Comparison of ENCODE assay signal across 13 cellular contexts in genomic region chr5:149817539-149817938, GRCh38.
DNase-seq lines count a peak whose midpoint lies in the region; TF ChIP-seq lines count a peak whose summit lies in the region.
"Had no signal": no experiment of that assay in that cellular context is flagged by ENCODE, and none has a peak within 500 bp of the region (broad histone marks: within the 10 kb centered on the region; RNA-seq: fewer than 3 reads in every experiment).

No MANE protein-coding gene starts in this region.

- H3K36me3 ChIP-seq in BLaER1 = peaks cover 24% of the 10 kb centered on the region; the same call in 1 of the 2 replicates

- no peaks in the 10 kb centered on the region for H3K36me3 Mint-ChIP-seq in glutamatergic neuron (ENCODE audit: unreplicated experiment)

- H3K27me3 ChIP-seq in BLaER1 = no peaks in the 10 kb centered on the region

- TF ChIP-seq CTCF in AG10803 (conservative IDR thresholded peaks at IDR 0.05; ENCODE audit: low read length) = no peak
- TF ChIP-seq CTCF in HFF-Myc (IDR thresholded peaks at IDR 0.05; ENCODE audit: low read depth, low read length, missing control alignments) = no peak
- TF ChIP-seq CTCF in glutamatergic neuron (IDR thresholded peaks at IDR 0.05; ENCODE audit: partially characterized antibody, unreplicated experiment) = no peak

- no peak overlapping the region for H3K4me3 Mint-ChIP-seq in glutamatergic neuron (ENCODE audit: unreplicated experiment)
- H3K4me3 Mint-ChIP-seq: CD8-positive, alpha-beta T cell; GM23338 had no signal

- H3K4me3 ChIP-seq in AG10803 (ENCODE audit: low read length) = no peak overlapping the region
- no peak overlapping the region for H3K4me3 ChIP-seq in BLaER1
- no peak overlapping the region for H3K4me3 ChIP-seq in HFF-Myc (replicated peaks; ENCODE audit: low read depth, low read length)
- H3K4me3 ChIP-seq: GM23338 had no signal

- peaks cover 5% of the 10 kb centered on the region for H3K9me3 Mint-ChIP-seq in glutamatergic neuron (ENCODE audit: unreplicated experiment)
- H3K9me3 Mint-ChIP-seq: CD8-positive, alpha-beta T cell; GM23338 had no signal

- H3K4me2 ChIP-seq in BLaER1 = peak overlapping the region; percentile 51
- H3K4me2 ChIP-seq: GM23338 had no signal

- H3K9ac ChIP-seq in BLaER1 = no peak overlapping the region

- peaks cover 39% of the 10 kb centered on the region for H3K4me1 Mint-ChIP-seq in glutamatergic neuron (ENCODE audit: low read depth, unreplicated experiment)

- H3K27ac Mint-ChIP-seq in glutamatergic neuron (ENCODE audit: unreplicated experiment) = peak overlapping the region; percentile 60
- H3K27ac Mint-ChIP-seq: CD8-positive, alpha-beta T cell; GM23338 had no signal

- peaks cover 46% of the 10 kb centered on the region for H4K20me1 ChIP-seq in BLaER1

- peak; percentile 12 for DNase-seq in AG10803 (ENCODE audit: low read depth)
- peak; percentile 43 for DNase-seq in HFF-Myc (ENCODE audit: extremely low read depth, low read depth)
- DNase-seq in glutamatergic neuron = no peak
- DNase-seq in NCI-H2196 (lab: John Stamatoyannopoulos, UW; ENCODE audit: unreplicated experiment) = no peak
- no peak for DNase-seq in central memory CD4-positive, alpha-beta T cell
- no peak for DNase-seq in T-helper 1 cell
- DNase-seq: ACHN; AML-193; CD8-positive, alpha-beta T cell; HCEC 1CT; KG1 had no signal

- no peak overlapping the region for H3K27ac ChIP-seq in BLaER1

- peaks cover 14% of the 10 kb centered on the region for H3K4me1 ChIP-seq in BLaER1

- peaks cover 4% of the 10 kb centered on the region for H3K27me3 Mint-ChIP-seq in glutamatergic neuron (ENCODE audit: unreplicated experiment)

- H3K9me3 ChIP-seq in BLaER1 = 0 out of 2 replicates have a peak, but pooled peaks cover 5% of the 10 kb centered on the region

Comparison
In these comparisons a context has a peak if more than half of its experiments do, and no peak if none do; other contexts are left out.
1. DNase-seq: peak in AG10803 (single experiment) and HFF-Myc (single experiment); none in glutamatergic neuron (single experiment), NCI-H2196 (single experiment), central memory CD4-positive, alpha-beta T cell (single experiment) and T-helper 1 cell (0 of 5).